In genomic region chr16:28935333-28935732, GRCh38 we compare ENCODE assay signal across 19 cellular contexts. TPM values are rescaled to one million over a fixed set of nuclear protein-coding genes. Genes with fewer than 3 reads are reported as not detected.
DNase-seq lines count a peak whose midpoint lies in the region; ATAC-seq and TF ChIP-seq lines count a peak whose summit lies in the region.
"Had no signal": no experiment of that assay in that cellular context is flagged by ENCODE, and none has a peak within 500 bp of the region (broad histone marks: within the 10 kb centered on the region; RNA-seq: fewer than 3 reads in every experiment).

No MANE protein-coding gene starts in this region.

- peaks cover 23% of the 10 kb centered on the region for H3K4me1 Mint-ChIP-seq in CD8-positive, alpha-beta T cell (ENCODE audit: low read depth)
- H3K4me1 Mint-ChIP-seq in memory B cell (peaks cover 49% of the 10 kb centered on the region), immature natural killer cell (peaks cover 28 to 38% of the 10 kb centered on the region in 2 donors), osteocyte (ENCODE audit: unreplicated experiment) (no peaks in the 10 kb centered on the region)
- peaks cover 24% of the 10 kb centered on the region for H3K4me1 Mint-ChIP-seq in activated CD4-positive, alpha-beta memory T cell treated with anti-CD3 and anti-CD28 coated beads, Interleukin-2, amount 10 ng/mL, durations not matched to agents 7 days and 5 days

- no peak for ATAC-seq in CD8-positive, alpha-beta T cell
- no peak for ATAC-seq in memory B cell (ENCODE audit: low read depth)
- ATAC-seq: GM12878 had no signal

- DNase-seq in CD8-positive, alpha-beta T cell, result no peak
- DNase-seq in RPMI7951 (ENCODE audit: low read depth), result peak; percentile 22
- DNase-seq in memory B cell (ENCODE audit: low spot score in 2 of 2), result no peak
- DNase-seq in immature natural killer cell, result no peak
- no peak for DNase-seq in COR-L47 (lab: John Stamatoyannopoulos, UW)
- no peak for DNase-seq in osteocyte (ENCODE audit: extremely low spot score, unreplicated experiment)
- no peak for DNase-seq in activated CD4-positive, alpha-beta memory T cell treated with anti-CD3 and anti-CD28 coated beads, Interleukin-2, amount 10 ng/mL, durations not matched to agents 7 days and 5 days
- DNase-seq: activated CD8-positive, alpha-beta memory T cell treated with anti-CD3 and anti-CD28 coated beads, Interleukin-2, amount 50 U/mL, for 4 hours; hippocampal formation; kidney; NCI-H1694; NCI-H774; stimulated activated CD4-positive, alpha-beta T cell treated with anti-CD3 and anti-CD28 coated beads, Interleukin-2, amount 100 ng/mL, for 24 hours had no signal

- no peak overlapping the region for H3K9ac ChIP-seq in BLaER1

- H3K36me3 ChIP-seq in BLaER1, result peaks cover 74% of the 10 kb centered on the region
- no peaks in the 10 kb centered on the region for H3K36me3 ChIP-seq in CD8-positive, alpha-beta T cell (ENCODE audit: insufficient read depth, low read length)

- H3K4me3 ChIP-seq in BLaER1, result no peak overlapping the region
- no peak overlapping the region for H3K4me3 ChIP-seq in CD8-positive, alpha-beta T cell (ENCODE audit: low read depth, low read length)
- H3K4me3 ChIP-seq: GM12878 had no signal

- peaks cover 50% of the 10 kb centered on the region for H4K20me1 ChIP-seq in BLaER1

- intact Hi-C loops in CD8-positive, alpha-beta T cell (cut with DNase I, micrococcal nuclease), result no loop called here

- no peaks in the 10 kb centered on the region for H3K27me3 ChIP-seq in BLaER1
- no peaks in the 10 kb centered on the region for H3K27me3 ChIP-seq in CD8-positive, alpha-beta T cell (ENCODE audit: insufficient read depth, low read length)

- H3K27ac Mint-ChIP-seq in CD8-positive, alpha-beta T cell, result no peak overlapping the region
- H3K27ac Mint-ChIP-seq in memory B cell (peak overlapping the region; percentile 79), immature natural killer cell (peak overlapping the region in 2 of 6 donors; percentile 22 to 63), osteocyte (ENCODE audit: unreplicated experiment) (no peak overlapping the region)
- no peak overlapping the region for H3K27ac Mint-ChIP-seq in activated CD4-positive, alpha-beta memory T cell treated with anti-CD3 and anti-CD28 coated beads, Interleukin-2, amount 10 ng/mL, durations not matched to agents 7 days and 5 days
- H3K27ac Mint-ChIP-seq: brain had no signal

- CTCF ChIA-PET in CD8-positive, alpha-beta T cell (lab: Charles Lee), result interaction anchor here (1.0 kb wide), 1 partner anchor 10 kb away, joined by 3 read pairs; no protein-coding TSS in a partner anchor
- CTCF ChIA-PET in activated CD4-positive, alpha-beta memory T cell treated with anti-CD3 and anti-CD28 coated beads, Interleukin-2, amount 10 ng/mL, durations not matched to agents 7 days and 5 days (lab: Charles Lee), result interaction anchor here (3.3 kb wide), 1 partner anchor 10 kb away, joined by 37 read pairs; no protein-coding TSS in a partner anchor

- no peaks in the 10 kb centered on the region for H3K27me3 Mint-ChIP-seq in CD8-positive, alpha-beta T cell (ENCODE audit: low read depth)
- H3K27me3 Mint-ChIP-seq in memory B cell, result no peaks in the 10 kb centered on the region
- H3K27me3 Mint-ChIP-seq in immature natural killer cell (ENCODE audit: low read depth in 3 of 3), result peaks cover 0 to 3% (median 3%) of the 10 kb centered on the region in 3 donors
- H3K27me3 Mint-ChIP-seq in osteocyte (ENCODE audit: unreplicated experiment), result no peaks in the 10 kb centered on the region
- H3K27me3 Mint-ChIP-seq in activated CD4-positive, alpha-beta memory T cell treated with anti-CD3 and anti-CD28 coated beads, Interleukin-2, amount 10 ng/mL, durations not matched to agents 7 days and 5 days, result peaks cover 2% of the 10 kb centered on the region
- H3K27me3 Mint-ChIP-seq: activated naive CD8-positive, alpha-beta T cell had no signal

- no peak overlapping the region for H3K27ac ChIP-seq in BLaER1
- no peak overlapping the region for H3K27ac ChIP-seq in CD8-positive, alpha-beta T cell (ENCODE audit: low read depth, low read length)
- H3K27ac ChIP-seq: C4-2B, SK-N-MC had no signal

- POLR2A ChIA-PET in CD8-positive, alpha-beta T cell (lab: Charles Lee), result no interaction called here
- POLR2A ChIA-PET in activated CD4-positive, alpha-beta memory T cell treated with anti-CD3 and anti-CD28 coated beads, Interleukin-2, amount 10 ng/mL, durations not matched to agents 7 days and 5 days (lab: Charles Lee), result no interaction called here

- no peaks in the 10 kb centered on the region for H3K9me3 ChIP-seq in BLaER1
- no peaks in the 10 kb centered on the region for H3K9me3 ChIP-seq in CD8-positive, alpha-beta T cell (ENCODE audit: low read length)

- H3K4me1 ChIP-seq in BLaER1, result peaks cover 55% of the 10 kb centered on the region
- H3K4me1 ChIP-seq in CD8-positive, alpha-beta T cell (ENCODE audit: insufficient read depth, low read length), result peaks cover 28% of the 10 kb centered on the region

- TF ChIP-seq CTCF in CD8-positive, alpha-beta T cell (IDR thresholded peaks at IDR 0.05), result no peak
- TF ChIP-seq CTCF in osteocyte (IDR thresholded peaks at IDR 0.05), result no peak

- H3K36me3 Mint-ChIP-seq in CD8-positive, alpha-beta T cell, result no peaks in the 10 kb centered on the region
- H3K36me3 Mint-ChIP-seq in memory B cell (peaks cover 42% of the 10 kb centered on the region), immature natural killer cell (no peaks in the 10 kb centered on the region), osteocyte (ENCODE audit: unreplicated experiment) (no peaks in the 10 kb centered on the region)
- no peaks in the 10 kb centered on the region for H3K36me3 Mint-ChIP-seq in activated CD4-positive, alpha-beta memory T cell treated with anti-CD3 and anti-CD28 coated beads, Interleukin-2, amount 10 ng/mL, durations not matched to agents 7 days and 5 days (ENCODE audit: low read depth)
- H3K36me3 Mint-ChIP-seq: brain had no signal

- H3K4me3 Mint-ChIP-seq in CD8-positive, alpha-beta T cell, result peak overlapping the region; percentile 32
- peak overlapping the region; percentile 39 for H3K4me3 Mint-ChIP-seq in memory B cell
- peak overlapping the region in 2 of 5 donors; percentile 34 to 69 for H3K4me3 Mint-ChIP-seq in immature natural killer cell
- H3K4me3 Mint-ChIP-seq in osteocyte (ENCODE audit: unreplicated experiment), result no peak overlapping the region
- no peak overlapping the region for H3K4me3 Mint-ChIP-seq in activated CD4-positive, alpha-beta memory T cell treated with anti-CD3 and anti-CD28 coated beads, Interleukin-2, amount 10 ng/mL, durations not matched to agents 7 days and 5 days

- H3K4me2 ChIP-seq in BLaER1, result peak overlapping the region; percentile 99

- H3K9me3 Mint-ChIP-seq in CD8-positive, alpha-beta T cell, result no peaks in the 10 kb centered on the region
- H3K9me3 Mint-ChIP-seq in memory B cell (no peaks in the 10 kb centered on the region), immature natural killer cell (no peaks in the 10 kb centered on the region), osteocyte (ENCODE audit: unreplicated experiment) (no peaks in the 10 kb centered on the region)
- H3K9me3 Mint-ChIP-seq in activated CD4-positive, alpha-beta memory T cell treated with anti-CD3 and anti-CD28 coated beads, Interleukin-2, amount 10 ng/mL, durations not matched to agents 7 days and 5 days, result no peaks in the 10 kb centered on the region

RNA-seq across cellular contexts. Expression of gene CD19, which starts 3.6 kb away (rescaled TPM):
- total RNA-seq in CD8-positive, alpha-beta T cell, result 1 to 10 TPM; 1.1 to 1.8 TPM
- not detected in 2 replicates for total RNA-seq in RPMI7951 (2014; rRNA removed; shearing (Covaris generic))
- polyA plus RNA-seq in immature natural killer cell, result under 1 TPM; 0.18 to 0.29 (median 0.27) TPM
- total RNA-seq in osteocyte, result not detected in 2 replicates
- total RNA-seq in activated CD4-positive, alpha-beta memory T cell treated with anti-CD3 and anti-CD28 coated beads, Interleukin-2, amount 10 ng/mL, durations not matched to agents 7 days and 5 days, result not detected

RNA-seq across cellular contexts. Expression of gene RABEP2, which starts 10.3 kb away (rescaled TPM):
- 10 to 100 TPM; 26.5 to 29.0 TPM for total RNA-seq in CD8-positive, alpha-beta T cell
- total RNA-seq in RPMI7951 (2014; rRNA removed; shearing (Covaris generic)), result 8.1 and 19.2 TPM in 2 replicates
- polyA plus RNA-seq in immature natural killer cell, result 10 to 100 TPM in 1 of 3 donors, 1 to 10 TPM in 2; 6.3 to 13.9 (median 9.6) TPM
- 19.3 and 20.0 TPM in 2 replicates for total RNA-seq in osteocyte
- 10 to 100 TPM; 15.7 to 16.5 TPM for total RNA-seq in activated CD4-positive, alpha-beta memory T cell treated with anti-CD3 and anti-CD28 coated beads, Interleukin-2, amount 10 ng/mL, durations not matched to agents 7 days and 5 days

RNA-seq across cellular contexts. Expression of gene NFATC2IP, which starts 15.4 kb away (rescaled TPM):
- 10 to 100 TPM; 45.8 to 52.5 TPM for total RNA-seq in CD8-positive, alpha-beta T cell
- 15.7 and 15.9 TPM in 2 replicates for total RNA-seq in RPMI7951 (2014; rRNA removed; shearing (Covaris generic))
- polyA plus RNA-seq in immature natural killer cell, result 10 to 100 TPM; 22.2 to 37.3 (median 33.0) TPM
- total RNA-seq in osteocyte, result 34.9 and 39.5 TPM in 2 replicates
- 10 to 100 TPM; 96.7 TPM for total RNA-seq in activated CD4-positive, alpha-beta memory T cell treated with anti-CD3 and anti-CD28 coated beads, Interleukin-2, amount 10 ng/mL, durations not matched to agents 7 days and 5 days

RNA-seq across cellular contexts. Expression of gene SPNS1, which starts 39.2 kb away (rescaled TPM):
- 10 to 100 TPM; 31.7 to 31.8 TPM for total RNA-seq in CD8-positive, alpha-beta T cell
- total RNA-seq in RPMI7951 (2014; rRNA removed; shearing (Covaris generic)), result 23.2 and 24.9 TPM in 2 replicates
- polyA plus RNA-seq in immature natural killer cell, result 10 to 100 TPM; 21.1 to 53.1 (median 30.2) TPM
- total RNA-seq in osteocyte, result 89.5 and 96.6 TPM in 2 replicates
- 10 to 100 TPM; 20.6 to 24.7 TPM for total RNA-seq in activated CD4-positive, alpha-beta memory T cell treated with anti-CD3 and anti-CD28 coated beads, Interleukin-2, amount 10 ng/mL, durations not matched to agents 7 days and 5 days

RNA-seq across cellular contexts. Expression of gene LAT, which starts 49.5 kb away (rescaled TPM):
- 100 to 1,000 TPM; 175 to 176 TPM for total RNA-seq in CD8-positive, alpha-beta T cell
- 0.20 and 0.84 TPM in 2 replicates for total RNA-seq in RPMI7951 (2014; rRNA removed; shearing (Covaris generic))
- 100 to 1,000 TPM; 198 to 343 (median 220) TPM for polyA plus RNA-seq in immature natural killer cell
- 9.2 and 12.0 TPM in 2 replicates for total RNA-seq in osteocyte
- 100 to 1,000 TPM; 333 to 341 TPM for total RNA-seq in activated CD4-positive, alpha-beta memory T cell treated with anti-CD3 and anti-CD28 coated beads, Interleukin-2, amount 10 ng/mL, durations not matched to agents 7 days and 5 days

Comparison
In these comparisons a context has a peak if more than half of its experiments do, and no peak if none do; other contexts are left out.
1. H3K4me3 Mint-ChIP-seq: peak in CD8-positive, alpha-beta T cell (single experiment) and memory B cell (single experiment); none in osteocyte (single experiment) and activated CD4-positive, alpha-beta memory T cell treated with anti-CD3 and anti-CD28 coated beads, Interleukin-2, amount 10 ng/mL, durations not matched to agents 7 days and 5 days (single experiment).